10 cellular contexts compared by ENCODE assay signal in the genomic region with DNA sequence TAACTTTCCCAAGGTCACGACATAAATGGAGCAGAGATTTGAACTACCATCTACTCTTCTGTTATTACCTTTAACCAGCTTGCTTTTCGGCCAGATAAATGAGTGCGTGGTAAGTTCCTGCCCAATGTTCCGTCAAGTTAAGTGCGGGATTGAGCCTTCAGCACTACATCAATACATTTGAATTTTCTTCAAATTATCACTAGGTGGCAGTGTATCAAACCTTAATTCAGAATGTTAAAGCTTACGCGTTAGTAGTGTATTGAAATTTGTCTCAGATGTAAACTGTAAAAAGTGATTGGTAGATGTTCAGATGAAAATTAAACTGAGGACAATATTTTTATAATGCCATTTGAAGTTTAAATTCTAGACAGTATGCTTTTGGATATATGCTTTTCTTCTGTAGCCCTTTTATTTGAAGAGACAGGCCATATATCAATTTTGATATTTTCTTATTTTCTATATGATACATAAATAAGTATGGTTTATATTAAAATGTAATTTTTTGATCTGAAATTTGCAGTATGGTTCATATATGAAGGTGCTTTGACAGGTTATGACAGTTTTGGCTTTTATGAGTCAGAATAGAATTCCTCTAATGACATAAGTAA.
A peak's percentile ranks its signal among the peaks of the same experiment; 100 is the strongest.
DNase-seq lines count a peak whose midpoint lies in the region; ATAC-seq, FAIRE-seq and TF ChIP-seq lines count a peak whose summit lies in the region.
"Had no signal": no experiment of that assay in that cellular context is flagged by ENCODE, and none has a peak within 500 bp of the region (broad histone marks: within the 10 kb centered on the region; RNA-seq: fewer than 3 reads in every experiment).

No MANE protein-coding gene starts in this region.

- H3K27me3 ChIP-seq in dorsolateral prefrontal cortex: peaks cover 0 to 19% (median 0%) of the 10 kb centered on the region in 45 donors

- peaks cover 4% of the 10 kb centered on the region for H3K4me1 Mint-ChIP-seq in nephron progenitor cell
- H3K4me1 Mint-ChIP-seq: central memory CD8-positive, alpha-beta T cell had no signal

- no peaks in the 10 kb centered on the region for H3K9me3 ChIP-seq in A549

- TF ChIP-seq CTCF in A549 (IDR thresholded peaks at IDR 0.05) (peak; percentile 50), dorsolateral prefrontal cortex (IDR thresholded peaks at IDR 0.05 in 54 of 56, conservative IDR thresholded peaks at IDR 0.05 in 2 of 56; ENCODE audit: low read depth in 1 of 56, partially characterized antibody in 56 of 56) (peak in 54 of 56 donors; percentile 38 to 79 (median 62)), nephron progenitor cell (IDR thresholded peaks at IDR 0.05) (peak; percentile 51)

- no peaks in the 10 kb centered on the region for H3K4me1 ChIP-seq in A549

- intact Hi-C loops in dorsolateral prefrontal cortex (cut with DNase I): loop anchor here in 1 of 2 donors (10.0 kb wide), 1 partner anchor 959 kb away; no protein-coding TSS in a partner anchor

- POLR2A ChIA-PET in A549 (lab: Yijun Ruan, JAX): no interaction called here

- no peaks in the 10 kb centered on the region for H3K36me3 Mint-ChIP-seq in nephron progenitor cell (ENCODE audit: low read depth)

- H3K27ac Mint-ChIP-seq in nephron progenitor cell: no peak overlapping the region
- H3K27ac Mint-ChIP-seq: stimulated activated naive CD8-positive, alpha-beta T cell treated with anti-CD3 and anti-CD28 coated beads, Interleukin-15, Interleukin-2, amounts not matched to agents 100 ng/mL and 50 ng/mL, for 24 hours had no signal

- H3K4me3 Mint-ChIP-seq in nephron progenitor cell: no peak overlapping the region
- H3K4me3 Mint-ChIP-seq: central memory CD8-positive, alpha-beta T cell; stimulated activated naive CD8-positive, alpha-beta T cell treated with anti-CD3 and anti-CD28 coated beads, Interleukin-15, Interleukin-2, amounts not matched to agents 100 ng/mL and 50 ng/mL, for 24 hours had no signal

- H3K27me3 Mint-ChIP-seq in nephron progenitor cell (ENCODE audit: low read depth, poor library complexity): no peaks in the 10 kb centered on the region
- H3K27me3 Mint-ChIP-seq: central memory CD8-positive, alpha-beta T cell had no signal

- H3K9me3 Mint-ChIP-seq in nephron progenitor cell: no peaks in the 10 kb centered on the region
- H3K9me3 Mint-ChIP-seq: central memory CD8-positive, alpha-beta T cell; stimulated activated naive CD8-positive, alpha-beta T cell treated with anti-CD3 and anti-CD28 coated beads, Interleukin-15, Interleukin-2, amounts not matched to agents 100 ng/mL and 50 ng/mL, for 24 hours had no signal

- ATAC-seq in A549: peak in 1 of 2 experiments; percentile 68; a peak in 4 of 6 replicates
- peak; percentile 78 for ATAC-seq in GM18498 (IDR thresholded peaks at IDR 0.05; ENCODE audit: unreplicated experiment)
- peak; percentile 71 for ATAC-seq in HG03521 (IDR thresholded peaks at IDR 0.05; ENCODE audit: unreplicated experiment)
- ATAC-seq in GM21515 (IDR thresholded peaks at IDR 0.05; ENCODE audit: unreplicated experiment): no peak
- ATAC-seq in GM21717 (IDR thresholded peaks at IDR 0.05; ENCODE audit: unreplicated experiment): no peak

- CTCF ChIA-PET in A549 (lab: Yijun Ruan, JAX): interaction anchor here (0.5 to 2.0 kb wide), 11 partner anchors 11 to 962 kb away, joined by 3 to 11 read pairs (median 3); no protein-coding TSS in a partner anchor

- DNase-seq in A549 (ENCODE audit: low read depth in 1 of 2, low spot score in 1 of 2): peak; percentile 0 to 13
- DNase-seq in NOMO-1 treated with DMSO at 0.1 percent for 48 hours (lab: John Stamatoyannopoulos, UW; ENCODE audit: unreplicated experiment): peak; percentile 4
- no peak for DNase-seq in dorsolateral prefrontal cortex
- DNase-seq in nephron progenitor cell: peak; percentile 10

- no peak overlapping the region for H3K4me2 ChIP-seq in A549

- H3K27ac ChIP-seq in A549 (no peak overlapping the region), dorsolateral prefrontal cortex (no peak overlapping the region)

- H3K4me3 ChIP-seq in A549: no peak overlapping the region
- H3K4me3 ChIP-seq in dorsolateral prefrontal cortex: no peak overlapping the region

- WGBS in A549 (ENCODE audit: missing lambda C conversion rate): 7% methylated on average over 7 of the region's 7 CpGs

- peak; percentile 59 for FAIRE-seq in A549 (lab: Jason Lieb, UNC)

- TF ChIP-seq POLR2A in A549 (IDR thresholded peaks at IDR 0.05; ENCODE audit: low read length): no peak

- TF ChIP-seq EP300 in A549 (IDR thresholded peaks at IDR 0.05): no peak

- peak; percentile 29 to 47; a peak in 4 of 5 replicates for TF ChIP-seq RAD21 in A549 (conservative IDR thresholded peaks at IDR 0.05 in 1 of 2, IDR thresholded peaks at IDR 0.05 in 1 of 2)

TF ChIP-seq in A549, 52 proteins besides CTCF, POLR2A, EP300 and RAD21:
- TF ChIP-seq SMC3 (IDR thresholded peaks at IDR 0.05): peak; percentile 42; the same call in 1 of the 3 replicates
- TF ChIP-seq HOXA7 (CRISPR knock-in tag; IDR thresholded peaks at IDR 0.05): no peak
TF ChIP-seq in A549: peak in this region for 1.

Comparison
In these comparisons a context has a peak if more than half of its experiments do, and no peak if none do; other contexts are left out.
1. ATAC-seq: peak in GM18498 (single experiment) and HG03521 (single experiment); none in GM21515 (single experiment) and GM21717 (single experiment).
2. DNase-seq: peak in A549 (2 of 2), NOMO-1 treated with DMSO at 0.1 percent for 48 hours (single experiment) and nephron progenitor cell (single experiment); none in dorsolateral prefrontal cortex (0 of 10).
3. Peak in every context shown above with its lines, with median percentiles within 50 percentile points of each other: CTCF ChIP-seq.